In the genomic region with DNA sequence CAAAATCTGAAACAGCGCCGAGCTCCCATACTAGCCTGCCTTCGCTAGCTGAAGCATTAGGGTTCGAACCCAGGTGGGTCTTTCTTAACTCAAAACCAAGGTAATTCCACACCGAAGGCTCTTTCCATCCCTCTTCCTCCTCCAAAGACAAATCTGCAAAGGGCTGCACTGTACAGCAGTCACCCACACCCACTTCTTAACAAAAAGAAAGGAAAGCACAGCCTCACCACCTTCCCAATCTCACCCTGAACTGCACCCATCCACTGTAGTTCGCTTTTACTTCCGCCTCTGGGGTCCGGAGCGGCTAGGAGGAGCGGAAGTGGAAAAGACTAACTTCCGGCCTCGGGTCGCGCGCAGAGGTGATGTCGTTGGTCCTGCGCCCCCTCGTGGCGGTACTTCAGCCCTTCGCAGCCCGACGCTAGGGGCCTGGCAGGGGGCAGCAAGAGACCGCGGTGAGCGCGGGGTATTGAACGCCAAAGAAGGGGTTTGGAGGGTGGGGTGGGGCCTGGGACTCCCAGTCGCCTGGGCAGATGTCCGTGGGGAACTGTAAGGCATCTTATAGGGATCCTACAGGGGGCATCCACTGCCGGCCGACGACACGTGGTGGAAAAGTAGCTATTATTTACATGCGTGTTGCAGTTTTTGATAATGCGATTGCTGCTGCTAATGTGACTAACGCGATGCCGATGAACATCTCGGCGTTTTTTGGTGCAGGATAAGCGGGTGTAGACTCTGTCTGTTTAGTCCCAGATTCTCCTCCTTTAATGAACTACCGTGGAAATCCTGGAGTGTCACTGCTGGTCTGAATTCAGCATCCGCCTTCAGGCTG, we compare ENCODE assay signal across 8 cellular contexts. TPM values are rescaled to one million over a fixed set of nuclear protein-coding genes. Genes with fewer than 3 reads are reported as not detected.
DNase-seq lines count a peak whose midpoint lies in the region; ATAC-seq and TF ChIP-seq lines count a peak whose summit lies in the region.

A gene with protein sequence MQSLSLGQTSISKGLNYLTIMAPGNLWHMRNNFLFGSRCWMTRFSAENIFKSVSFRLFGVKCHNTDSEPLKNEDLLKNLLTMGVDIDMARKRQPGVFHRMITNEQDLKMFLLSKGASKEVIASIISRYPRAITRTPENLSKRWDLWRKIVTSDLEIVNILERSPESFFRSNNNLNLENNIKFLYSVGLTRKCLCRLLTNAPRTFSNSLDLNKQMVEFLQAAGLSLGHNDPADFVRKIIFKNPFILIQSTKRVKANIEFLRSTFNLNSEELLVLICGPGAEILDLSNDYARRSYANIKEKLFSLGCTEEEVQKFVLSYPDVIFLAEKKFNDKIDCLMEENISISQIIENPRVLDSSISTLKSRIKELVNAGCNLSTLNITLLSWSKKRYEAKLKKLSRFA (minus strand): TSS at position 290 of the 829 bp plus-strand sequence. CDS start 619 bp downstream, outside the sequence.

- dilution Hi-C loops in mammary epithelial cell (cut with HindIII; ENCODE audit: low sequenced_read_pairs) = loop anchor here (10.0 kb wide), 1 partner anchor 284 kb away; no protein-coding TSS in a partner anchor

- no peak for TF ChIP-seq POLR2A in spleen (IDR thresholded peaks at IDR 0.05)

- peak within 1 kb of the TSS; percentile 84 for H3K9ac ChIP-seq in mammary epithelial cell (ENCODE audit: insufficient read depth, low read length)

- CTCF ChIA-PET in AG04449 (lab: Yijun Ruan, JAX) (interaction anchor here (0.6 to 4.1 kb wide), 46 partner anchors 11 to 834 kb away, joined by 3 to 68 read pairs (median 4); a partner anchor contains a TSS), mammary epithelial cell (lab: Charles Lee; ENCODE audit: low non-redundant PET) (interaction anchor here (0.5 to 1.8 kb wide), 8 partner anchors 66 to 1107 kb away, joined by 3 to 11 read pairs (median 3); a partner anchor contains a TSS)

- H3K27me3 ChIP-seq in mammary epithelial cell (ENCODE audit: insufficient read depth, low read length) = no peaks in the 10 kb centered on the region
- no peaks in the 10 kb centered on the region for H3K27me3 ChIP-seq in spleen (replicated peaks in 1 of 7)

- TF ChIP-seq CTCF in AG04449 (IDR thresholded peaks at IDR 0.05; ENCODE audit: insufficient read depth, low read length, missing control alignments) (peak; percentile 99), VCaP (conservative IDR thresholded peaks at IDR 0.05) (peak; percentile 99), mammary epithelial cell (conservative IDR thresholded peaks at IDR 0.05 in 1 of 2, IDR thresholded peaks at IDR 0.05 in 1 of 2; ENCODE audit: extremely low read depth in 1 of 2, insufficient read depth in 1 of 2, low read depth in 1 of 2, low read length in 2 of 2) (peak; percentile 84 to 97), spleen (IDR thresholded peaks at IDR 0.05 in 8 of 11, conservative IDR thresholded peaks at IDR 0.05 in 3 of 11) (peak; percentile 83 to 97 (median 93))

- H3K36me3 ChIP-seq in mammary epithelial cell (ENCODE audit: insufficient read depth, low read length) = no peaks in the 10 kb centered on the region
- peaks cover 0 to 28% (median 0%) of the 10 kb centered on the region in 6 donors for H3K36me3 ChIP-seq in spleen

- intact Hi-C loops in mammary epithelial cell (cut with micrococcal nuclease) = loop anchor here (1.0 to 10.0 kb wide), 6 partner anchors 61 to 582 kb away; a partner anchor contains a TSS
- intact Hi-C loops in spleen (cut with DNase I; ENCODE audit: low total_unique reads) = no loop called here

- H3K79me2 ChIP-seq in mammary epithelial cell (ENCODE audit: insufficient read depth, low read length) = peaks cover 40% of the 10 kb centered on the region

- peaks cover 3% of the 10 kb centered on the region for H3K4me1 ChIP-seq in mammary epithelial cell (ENCODE audit: insufficient read depth, low read length)
- peaks cover 5 to 44% (median 21%) of the 10 kb centered on the region in 6 donors for H3K4me1 ChIP-seq in spleen

- 3% methylated on average over 37 of the region's 43 CpGs for WGBS in mammary epithelial cell (ENCODE audit: low coverage, missing lambda C conversion rate)
- 5 to 18% (median 6%) methylated on average over 33 to 43 of the region's 43 CpGs for WGBS in spleen, 5 donors

- in situ Hi-C loops in mammary epithelial cell (cut with MboI; ENCODE audit: low sequenced_read_pairs in 2 of 2) = no loop called here

- H4K20me1 ChIP-seq in mammary epithelial cell (ENCODE audit: insufficient read depth, low read length) = no peaks in the 10 kb centered on the region

- no peaks in the 10 kb centered on the region for H3K9me3 ChIP-seq in mammary epithelial cell (replicated peaks; ENCODE audit: insufficient read depth, low read length)
- no peaks in the 10 kb centered on the region for H3K9me3 ChIP-seq in spleen

- BruUV-seq in mammary epithelial cell (replicated peaks; lab: Mats Ljungman, UMichigan) = no TSS peak

- POLR2A ChIA-PET in AG04449 (lab: Yijun Ruan, JAX) = interaction anchor here (0.6 to 1.0 kb wide), 2 partner anchors 13 to 51 kb away, joined by 3 read pairs; no protein-coding TSS in a partner anchor

- peak within 1 kb of the TSS; percentile 96 for H2AFZ ChIP-seq in mammary epithelial cell (ENCODE audit: low read depth, low read length)

- H3K4me3 ChIP-seq in AG04449 (ENCODE audit: low read depth, low read length) (peak within 1 kb of the TSS; percentile 95), mammary epithelial cell (replicated peaks in 1 of 3; ENCODE audit: insufficient read depth in 1 of 3, low read depth in 2 of 3, low read length in 3 of 3) (peak within 1 kb of the TSS; percentile 69 to 85 (median 72)), spleen (peak within 1 kb of the TSS; percentile 56 to 89 (median 72))

- H3K27ac ChIP-seq in VCaP = peak within 1 kb of the TSS; percentile 80
- peak within 1 kb of the TSS; percentile 55 for H3K27ac ChIP-seq in mammary epithelial cell (ENCODE audit: insufficient read depth, low read depth, low read length)
- H3K27ac ChIP-seq in spleen = peak within 1 kb of the TSS; percentile 30 to 82 (median 67)

- H3K4me2 ChIP-seq in mammary epithelial cell (ENCODE audit: insufficient read depth, low read depth, low read length) = peak within 1 kb of the TSS; percentile 85

- DNase-seq in AG04449 (ENCODE audit: low read depth, low spot score) (peak; percentile 34), NCI-H2196 (lab: John Stamatoyannopoulos, UW; ENCODE audit: unreplicated experiment) (peak; percentile 99), mammary epithelial cell (peak; percentile 85), iPS-NIHi7 (ENCODE audit: extremely low spot score) (peak; percentile 91), spleen (peak; percentile 97)

- ATAC-seq in GM18870 (IDR thresholded peaks at IDR 0.05; ENCODE audit: unreplicated experiment) (peak; percentile 97), HG03135 (IDR thresholded peaks at IDR 0.05; ENCODE audit: unreplicated experiment) (peak; percentile 99)

RNA-seq across cellular contexts. Expression of the gene that starts here (rescaled TPM):
- 10 to 100 TPM; 11.1 to 16.5 TPM for total RNA-seq in mammary epithelial cell
- polyA plus RNA-seq in mammary epithelial cell = 5.3 TPM
- 30.5 TPM for polyA minus RNA-seq in mammary epithelial cell
- 10 to 100 TPM; 13.0 to 20.1 (median 16.3) TPM for total RNA-seq in spleen
- polyA plus RNA-seq in spleen = 10 to 100 TPM; 11.6 to 12.1 (median 11.7) TPM

Comparison
In these comparisons a context has a peak if more than half of its experiments do, and no peak if none do; other contexts are left out.
1. Peak in every context shown above with its lines: DNase-seq, ATAC-seq, H3K4me3 ChIP-seq and H3K27ac ChIP-seq.
2. DNase-seq: peak in every context shown above with its lines; median percentile 99 in NCI-H2196; 97 in spleen; 91 in iPS-NIHi7; 85 in mammary epithelial cell; 34 in AG04449.